ENCODE assay signal across 18 cellular contexts in genomic region chr3:115388825-115389224, GRCh38.
DNase-seq lines count a peak whose midpoint lies in the region; ATAC-seq, FAIRE-seq and TF ChIP-seq lines count a peak whose summit lies in the region.
"Had no signal": no experiment of that assay in that cellular context is flagged by ENCODE, and none has a peak within 500 bp of the region (broad histone marks: within the 10 kb centered on the region; RNA-seq: fewer than 3 reads in every experiment).

No MANE protein-coding gene starts in this region.

- peaks cover 2% of the 10 kb centered on the region for H3K9me3 Mint-ChIP-seq in chondrocyte (ENCODE audit: low read depth)

- no peak overlapping the region for H3K9ac ChIP-seq in kidney (ENCODE audit: low read length in 2 of 2)

- FAIRE-seq in kidney (lab: Jason Lieb, UNC) = no peak
- FAIRE-seq: A204.1, GM12878, GM18507 had no signal

- no peaks in the 10 kb centered on the region for H4K20me1 ChIP-seq in osteoblast (ENCODE audit: insufficient read depth, low read length)

- peak overlapping the region; percentile 64 for H3K27ac ChIP-seq in left ventricle myocardium inferior (replicated peaks)
- H3K27ac ChIP-seq in osteoblast (ENCODE audit: low read depth, low read length) = no peak overlapping the region
- no peak overlapping the region for H3K27ac ChIP-seq in kidney (ENCODE audit: low read depth in 2 of 2, low read length in 2 of 2)
- H3K27ac ChIP-seq: SJCRH30 had no signal

- H3K27me3 ChIP-seq in left ventricle myocardium inferior (ENCODE audit: low read depth) (no peaks in the 10 kb centered on the region), osteoblast (ENCODE audit: insufficient read depth, low read length) (no peaks in the 10 kb centered on the region)
- H3K27me3 ChIP-seq: SJCRH30 had no signal

- peak overlapping the region; percentile 58 for H3K27ac Mint-ChIP-seq in chondrocyte (ENCODE audit: unreplicated experiment)

- no peaks in the 10 kb centered on the region for H3K27me3 Mint-ChIP-seq in chondrocyte (ENCODE audit: low read depth)

- no peak for DNase-seq in left ventricle myocardium inferior
- DNase-seq in Right ventricle myocardium inferior (ENCODE audit: missing footprints) = no peak
- no peak for DNase-seq in chondrocyte (ENCODE audit: low spot score)
- DNase-seq in osteoblast (ENCODE audit: insufficient read length, low spot score, missing footprints) = no peak
- no peak for DNase-seq in kidney
- DNase-seq in DMS53 treated with DMSO at 0.1 percent for 48 hours (lab: John Stamatoyannopoulos, UW; ENCODE audit: unreplicated experiment) = no peak
- DNase-seq: C1 segment of cervical spinal cord, DND-41, GDM1, KBM-7, NCI-H1436, NCI-H2029, NCI-H526 had no signal

- H3K36me3 ChIP-seq in left ventricle myocardium inferior = no peaks in the 10 kb centered on the region
- H3K36me3 ChIP-seq in osteoblast (ENCODE audit: insufficient read depth, low read length) = no peaks in the 10 kb centered on the region
- H3K36me3 ChIP-seq in kidney (ENCODE audit: control insufficient read depth in 1 of 2, insufficient read depth in 2 of 2, low read length in 2 of 2) = no peaks in the 10 kb centered on the region
- H3K36me3 ChIP-seq: SJCRH30 had no signal

- no peaks in the 10 kb centered on the region for H3K36me3 Mint-ChIP-seq in chondrocyte (ENCODE audit: low read depth)

- ATAC-seq in Right ventricle myocardium inferior (no peak), GM19351 (IDR thresholded peaks at IDR 0.05; ENCODE audit: unreplicated experiment) (no peak)
- ATAC-seq: GM12878 had no signal

- no peak overlapping the region for H3K4me3 ChIP-seq in left ventricle myocardium inferior
- no peak overlapping the region for H3K4me3 ChIP-seq in osteoblast (ENCODE audit: insufficient read depth, low read length)
- no peak overlapping the region for H3K4me3 ChIP-seq in kidney (ENCODE audit: low read length in 2 of 2)
- H3K4me3 ChIP-seq: GM12878, SJCRH30 had no signal

- H3K4me1 ChIP-seq in left ventricle myocardium inferior = peaks cover 21% of the 10 kb centered on the region
- H3K4me1 ChIP-seq in osteoblast (ENCODE audit: insufficient read depth, low read length) = peaks cover 15% of the 10 kb centered on the region
- no peaks in the 10 kb centered on the region for H3K4me1 ChIP-seq in kidney (ENCODE audit: control insufficient read depth in 1 of 2, insufficient read depth in 1 of 2, low read depth in 1 of 2, low read length in 2 of 2)
- H3K4me1 ChIP-seq: SJCRH30 had no signal

- H2AFZ ChIP-seq in osteoblast (ENCODE audit: low read length) = peak overlapping the region; percentile 80

- H3K9me3 ChIP-seq in left ventricle myocardium inferior (replicated peaks) = peaks cover 6% of the 10 kb centered on the region
- H3K9me3 ChIP-seq in osteoblast (ENCODE audit: low read depth, low read length) = no peaks in the 10 kb centered on the region
- H3K9me3 ChIP-seq in kidney (ENCODE audit: control insufficient read depth in 1 of 2, low read length in 2 of 2) = no peaks in the 10 kb centered on the region
- H3K9me3 ChIP-seq: SJCRH30 had no signal

- intact Hi-C loops in left ventricle myocardium inferior (cut with micrococcal nuclease) (no loop called here), Right ventricle myocardium inferior (cut with DNase I) (loop anchor here (2.0 kb wide), 1 partner anchor 136 kb away; no protein-coding TSS in a partner anchor), kidney (cut with DNase I) (no loop called here)

- H3K4me3 Mint-ChIP-seq in chondrocyte (ENCODE audit: unreplicated experiment) = no peak overlapping the region

- no peak for TF ChIP-seq CTCF in left ventricle myocardium inferior (IDR thresholded peaks at IDR 0.05; ENCODE audit: borderline replicate concordance)
- no peak for TF ChIP-seq CTCF in chondrocyte (IDR thresholded peaks at IDR 0.05)
- TF ChIP-seq CTCF in osteoblast (IDR thresholded peaks at IDR 0.05; ENCODE audit: extremely low read depth, low read depth, low read length) = no peak
- TF ChIP-seq CTCF in kidney (IDR thresholded peaks at IDR 0.05; ENCODE audit: borderline replicate concordance, extremely low read depth, insufficient read depth) = no peak

- H3K4me1 Mint-ChIP-seq in chondrocyte (ENCODE audit: low read depth) = peaks cover 41% of the 10 kb centered on the region

- no peaks in the 10 kb centered on the region for H3K79me2 ChIP-seq in osteoblast (ENCODE audit: insufficient read depth, low read length)

- H3K4me2 ChIP-seq in osteoblast (ENCODE audit: insufficient read depth, low read length) = no peak overlapping the region
